ENCODE assay signal across 8 cellular contexts in the genomic region with DNA sequence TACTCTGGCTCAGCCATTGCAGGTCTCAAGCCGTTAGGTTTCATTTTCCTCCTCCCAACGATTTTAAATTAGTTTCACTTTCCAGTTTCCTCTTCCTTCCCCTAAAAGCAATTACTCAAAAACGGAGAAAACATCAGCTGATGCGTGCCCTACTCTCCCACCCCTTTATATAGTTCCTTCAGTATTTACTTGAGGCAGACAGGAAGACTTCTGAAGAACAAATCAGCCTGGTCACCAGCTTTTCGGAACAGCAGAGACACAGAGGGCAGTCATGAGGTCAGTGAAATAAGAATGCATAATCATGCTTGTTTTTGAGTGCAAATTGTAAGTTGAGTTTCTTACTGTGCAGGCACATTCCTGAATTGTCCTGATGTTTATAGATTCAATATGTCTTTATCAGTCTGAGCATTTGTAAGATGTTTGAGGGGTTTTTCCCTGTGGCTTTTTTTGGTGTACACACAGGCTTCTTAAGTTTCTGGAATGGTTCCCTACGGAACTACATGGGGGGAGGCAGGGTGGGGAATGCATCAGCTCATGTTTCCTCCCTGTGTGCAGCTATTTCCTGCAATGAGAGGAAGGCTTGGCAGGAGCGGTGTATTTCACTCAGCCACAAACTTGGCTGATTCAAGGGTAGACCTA. TPM values are rescaled to one million over a fixed set of nuclear protein-coding genes. Genes with fewer than 3 reads are reported as not detected.
A peak's percentile ranks its signal among the peaks of the same experiment; 100 is the strongest.
DNase-seq lines count a peak whose midpoint lies in the region; ATAC-seq, FAIRE-seq and TF ChIP-seq lines count a peak whose summit lies in the region.

A gene with protein sequence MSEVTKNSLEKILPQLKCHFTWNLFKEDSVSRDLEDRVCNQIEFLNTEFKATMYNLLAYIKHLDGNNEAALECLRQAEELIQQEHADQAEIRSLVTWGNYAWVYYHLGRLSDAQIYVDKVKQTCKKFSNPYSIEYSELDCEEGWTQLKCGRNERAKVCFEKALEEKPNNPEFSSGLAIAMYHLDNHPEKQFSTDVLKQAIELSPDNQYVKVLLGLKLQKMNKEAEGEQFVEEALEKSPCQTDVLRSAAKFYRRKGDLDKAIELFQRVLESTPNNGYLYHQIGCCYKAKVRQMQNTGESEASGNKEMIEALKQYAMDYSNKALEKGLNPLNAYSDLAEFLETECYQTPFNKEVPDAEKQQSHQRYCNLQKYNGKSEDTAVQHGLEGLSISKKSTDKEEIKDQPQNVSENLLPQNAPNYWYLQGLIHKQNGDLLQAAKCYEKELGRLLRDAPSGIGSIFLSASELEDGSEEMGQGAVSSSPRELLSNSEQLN (plus strand): TSS at position 195 of the 639 bp plus-strand sequence. CDS start 77 bp downstream, at position 272.

- TF ChIP-seq RAD21 in H1 (IDR thresholded peaks at IDR 0.05 in 1 of 2, conservative IDR thresholded peaks at IDR 0.05 in 1 of 2; ENCODE audit: low read depth in 2 of 2, low read length in 2 of 2), result no peak

- no peak within 1 kb of the TSS for H2BK120ac ChIP-seq in H1 (replicated peaks; ENCODE audit: low read depth, low read length)

- H3K4me1 Mint-ChIP-seq in T-cell, result peaks cover 51 to 58% (median 57%) of the 10 kb centered on the region in 3 donors

- H3K56ac ChIP-seq in H1 (replicated peaks; ENCODE audit: insufficient read length, low read depth, low read length), result no peak within 1 kb of the TSS

- no peaks in the 10 kb centered on the region for H3K79me1 ChIP-seq in H1 (ENCODE audit: low read depth, low read length)

- peak within 1 kb of the TSS; percentile 72 for H2AFZ ChIP-seq in H1 (ENCODE audit: low read length)

- H2BK20ac ChIP-seq in H1 (ENCODE audit: low read length), result peak within 1 kb of the TSS; percentile 93

- no peaks in the 10 kb centered on the region for H3K23me2 ChIP-seq in H1 (ENCODE audit: low read depth, low read length)

- no peak within 1 kb of the TSS for H3K4me3 ChIP-seq in H1 (ENCODE audit: extremely low read depth in 1 of 4, insufficient read depth in 2 of 4, low read depth in 3 of 4, low read length in 4 of 4)
- peak within 1 kb of the TSS; percentile 31 for H3K4me3 ChIP-seq in lung

- H3K27me3 ChIP-seq in H1 (replicated peaks in 1 of 4; ENCODE audit: control insufficient read depth in 3 of 4, extremely low read depth in 1 of 4, insufficient read depth in 3 of 4, low read length in 3 of 4) (no peaks in the 10 kb centered on the region), lung (ENCODE audit: control insufficient read depth, insufficient read depth) (no peaks in the 10 kb centered on the region)

- H3K4me3 Mint-ChIP-seq in T-cell, result peak within 1 kb of the TSS; percentile 91 to 95 (median 92)

- no peak within 1 kb of the TSS; a peak in 1 of 7 replicates for H3K9ac ChIP-seq in H1 (replicated peaks in 1 of 4; ENCODE audit: extremely low read depth in 1 of 4, low read depth in 3 of 4, low read length in 3 of 4)

- 64% methylated on average over 7 of the region's 7 CpGs; no CpG with 5 or more reads in 1 of the 2 experiments for WGBS in H1 (ENCODE audit: extremely low coverage in 1 of 2, insufficient coverage in 1 of 2, insufficient read length in 1 of 2, insufficient replicate concordance in 2 of 2, low coverage in 1 of 2, low lambda C conversion rate in 2 of 2, missing lambda C conversion rate in 1 of 2), 2 experiments
- WGBS in lung, 2 donors, result 2% methylated on average over 7 of the region's 7 CpGs

- H3K36me3 ChIP-seq in H1 (ENCODE audit: control insufficient read depth in 2 of 4, insufficient read depth in 4 of 4, low read length in 3 of 4) (no peaks in the 10 kb centered on the region), lung (ENCODE audit: control insufficient read depth in 2 of 2, insufficient read depth in 2 of 2, low read length in 2 of 2) (no peaks in the 10 kb centered on the region)

- H3K27ac ChIP-seq in H1 (ENCODE audit: low read depth, low read length), result peak within 1 kb of the TSS; percentile 39; the same call in 1 of the 2 replicates
- H3K27ac ChIP-seq in lung (ENCODE audit: low read depth in 1 of 2, low read length in 1 of 2), result peak within 1 kb of the TSS; percentile 88 to 97

- CTCF ChIA-PET in T-cell (lab: Charles Lee) (interaction anchor here (0.6 to 1.6 kb wide), 3 partner anchors 26 to 76 kb away, joined by 3 read pairs; partner anchors contain the start of genes IFIT2 (in 1 of the 2) and LIPA (in 1 of the 2)), H1 (lab: Charles Lee; ENCODE audit: partially characterized antibody) (no interaction called here)

- no peaks in the 10 kb centered on the region for H3K9me3 ChIP-seq in H1 (ENCODE audit: insufficient read depth in 2 of 2, low read depth in 1 of 2, low read length in 1 of 2)
- H3K9me3 ChIP-seq in lung (ENCODE audit: control insufficient read depth in 2 of 2, insufficient read depth in 1 of 2, low read length in 1 of 2), result no peaks in the 10 kb centered on the region

- no peak within 1 kb of the TSS for H3K14ac ChIP-seq in H1 (ENCODE audit: insufficient read length)

- no peak within 1 kb of the TSS for H2BK15ac ChIP-seq in H1 (ENCODE audit: low read length)

- peak within 1 kb of the TSS; percentile 92; the same call in 1 of the 2 replicates for H2BK12ac ChIP-seq in H1 (ENCODE audit: low read depth, low read length)

- H3K79me2 ChIP-seq in H1 (ENCODE audit: control insufficient read depth in 1 of 2, insufficient read depth in 2 of 2, low read length in 2 of 2), result no peaks in the 10 kb centered on the region

- H3K27ac Mint-ChIP-seq in T-cell, result peak within 1 kb of the TSS; percentile 93 to 94

- no peaks in the 10 kb centered on the region for H3K9me3 Mint-ChIP-seq in T-cell

- H4K8ac ChIP-seq in H1 (ENCODE audit: extremely low read depth, insufficient read depth, low read length), result no peak within 1 kb of the TSS

- H2BK5ac ChIP-seq in H1 (ENCODE audit: low read depth, low read length), result peak within 1 kb of the TSS; percentile 92

- peak within 1 kb of the TSS; percentile 18; a peak in 2 of 4 replicates for H3K4me2 ChIP-seq in H1 (ENCODE audit: insufficient read depth in 1 of 2, low read depth in 2 of 2, low read length in 2 of 2)

- DNase-seq in NCI-H1694 treated with DMSO at 0.1 percent for 48 hours (lab: John Stamatoyannopoulos, UW) (peak; percentile 2), NCI-H1694 (lab: John Stamatoyannopoulos, UW) (no peak), HS-5 (ENCODE audit: low read depth) (peak; percentile 86), T-cell (no peak), H1 (ENCODE audit: low read depth in 1 of 2, low spot score in 2 of 2) (no peak), lung (ENCODE audit: low spot score) (peak; percentile 68), NCI-H82 (lab: John Stamatoyannopoulos, UW) (no peak)

- peak within 1 kb of the TSS; percentile 18 for H3K4ac ChIP-seq in H1 (replicated peaks; ENCODE audit: insufficient read length, low read depth, low read length)

- no peaks in the 10 kb centered on the region for H3K27me3 Mint-ChIP-seq in T-cell

- no peak for TF ChIP-seq CTCF in H1 (IDR thresholded peaks at IDR 0.05; ENCODE audit: control extremely low read depth in 1 of 3, insufficient read depth in 1 of 3, low read depth in 1 of 3, low read length in 3 of 3)
- no peak for TF ChIP-seq CTCF in lung (IDR thresholded peaks at IDR 0.05; ENCODE audit: control extremely low read depth, extremely low read depth)
- no peak for TF ChIP-seq CTCF in subcutaneous adipose tissue (IDR thresholded peaks at IDR 0.05; ENCODE audit: low read depth)

- H4K91ac ChIP-seq in H1 (replicated peaks; ENCODE audit: insufficient read length, low read length), result peak within 1 kb of the TSS; percentile 23

- H3K23ac ChIP-seq in H1 (ENCODE audit: insufficient read length), result no peak within 1 kb of the TSS

- ATAC-seq in T-cell (replicated peaks in 1 of 4) (peak; percentile 30 to 46 (median 46)), lung (ENCODE audit: insufficient read depth, low FRiP score) (peak; percentile 85)

- H3K4me1 ChIP-seq in H1 (replicated peaks in 1 of 4; ENCODE audit: control insufficient read depth in 3 of 4, insufficient read depth in 4 of 4, low read length in 3 of 4) (peaks cover under 1 to 14% (median 6%) of the 10 kb centered on the region in 4 experiments; a peak in 6 of 7 replicates), lung (ENCODE audit: control insufficient read depth in 2 of 2, insufficient read depth in 2 of 2, low read length in 2 of 2) (peaks cover 12 to 19% of the 10 kb centered on the region in 2 donors)

- peak within 1 kb of the TSS; percentile 93 for H3K18ac ChIP-seq in H1 (ENCODE audit: extremely low read depth, low read length)

- FAIRE-seq in H1 (lab: Jason Lieb, UNC), result no peak

- 0 out of 2 replicates have a peak within 1 kb of the TSS, but pooled peaks have one; percentile 24 for H2AK5ac ChIP-seq in H1 (ENCODE audit: low read depth, low read length)

- no peaks in the 10 kb centered on the region for H4K20me1 ChIP-seq in H1 (replicated peaks in 1 of 2; ENCODE audit: control insufficient read depth in 1 of 2, insufficient read depth in 2 of 2, low read length in 2 of 2)

- H4K5ac ChIP-seq in H1 (ENCODE audit: insufficient read length, low read depth, low read length), result no peak within 1 kb of the TSS

- POLR2A ChIA-PET in T-cell (lab: Charles Lee) (interaction anchor here in 1 of 2 donors (1.1 kb wide), 1 partner anchor 26 kb away, joined by 10 read pairs; the partner anchor contains the start of gene IFIT2), H1 (lab: Charles Lee; ENCODE audit: partially characterized antibody) (interaction anchor here (0.9 kb wide), 1 partner anchor 19 kb away, joined by 3 read pairs; no protein-coding TSS in a partner anchor)

- no peaks in the 10 kb centered on the region for H3K36me3 Mint-ChIP-seq in T-cell

- no peak for TF ChIP-seq EP300 in H1 (IDR thresholded peaks at IDR 0.05; ENCODE audit: borderline replicate concordance in 1 of 2, low read depth in 2 of 2, low read length in 2 of 2)

- TF ChIP-seq POLR2A in H1 (IDR thresholded peaks at IDR 0.05; ENCODE audit: control extremely low read depth in 1 of 2, low read depth in 2 of 2, low read length in 2 of 2), result no peak

TF ChIP-seq in H1, 55 proteins besides CTCF, POLR2A, EP300 and RAD21:
- TF ChIP-seq SAP30 (IDR thresholded peaks at IDR 0.05; ENCODE audit: insufficient read depth, insufficient replicate concordance, low read length) (no peak), JUN (IDR thresholded peaks at IDR 0.05; ENCODE audit: low read depth, low read length) (no peak), POU5F1 (IDR thresholded peaks at IDR 0.05; ENCODE audit: low read depth, low read length) (no peak), SUZ12 (IDR thresholded peaks at IDR 0.05; ENCODE audit: low read length) (no peak)

RNA-seq across cellular contexts. Expression of the gene that starts here (rescaled TPM):
- 1 to 10 TPM; 2.3 to 4.4 (median 3.9) TPM for total RNA-seq in T-cell
- total RNA-seq in H1 (2021; fragmentation: NEBNext Ultra II Directional; extraction: Animal tissue kit (Norgen Biotek cat#: 25700)), result 0.57 and 0.84 TPM in 2 replicates
- polyA plus RNA-seq in H1 (2011; rRNA removed), result 0.05 and 0.12 TPM in 2 replicates
- 0.22 TPM for polyA plus RNA-seq in H1 (2011; cell fraction: cytosol; rRNA removed)
- polyA plus RNA-seq in H1 (2011; cell fraction: nucleus; rRNA removed), result 0.04 TPM
- polyA plus RNA-seq in H1 (2012, experiment 1 of 2), result 0.35 to 0.46 TPM (median 0.40 TPM) in 4 replicates
- not detected for polyA plus RNA-seq in H1 (2012, experiment 2 of 2)
- 0.67 TPM for polyA plus RNA-seq in H1 (2013, experiment 1 of 2)
- polyA plus RNA-seq in H1 (2013, experiment 2 of 2), result 0.72 TPM
- polyA minus RNA-seq in H1 (2011; rRNA and poly(A)+ RNA removed), result 0.06 and 0.24 TPM in 2 replicates
- polyA minus RNA-seq in H1 (2011; cell fraction: cytosol; rRNA and poly(A)+ RNA removed), result not detected
- not detected for polyA minus RNA-seq in H1 (2011; cell fraction: nucleus; rRNA and poly(A)+ RNA removed)
- 10 to 100 TPM; 17.3 to 27.2 TPM for total RNA-seq in lung
- 10 to 100 TPM; 12.6 to 47.7 TPM for polyA plus RNA-seq in lung
- total RNA-seq in subcutaneous adipose tissue, result 10 to 100 TPM in 3 of 4 donors, 1 to 10 TPM in 1; 8.2 to 46.3 (median 27.6) TPM

Comparison
In these comparisons a context has a peak if more than half of its experiments do, and no peak if none do; other contexts are left out.
1. RNA of the gene that starts here (polyA plus RNA-seq): 12.6 to 47.7 TPM in lung; 0.04 to 0.72 TPM in H1; every median in the first group is over 4 times any median in the second.
2. DNase-seq: peak in NCI-H1694 treated with DMSO at 0.1 percent for 48 hours (single experiment), HS-5 (single experiment) and lung (single experiment); none in NCI-H1694 (single experiment), T-cell (0 of 34), H1 (0 of 2) and NCI-H82 (single experiment).